8 cellular contexts compared by ENCODE assay signal in the genomic region with DNA sequence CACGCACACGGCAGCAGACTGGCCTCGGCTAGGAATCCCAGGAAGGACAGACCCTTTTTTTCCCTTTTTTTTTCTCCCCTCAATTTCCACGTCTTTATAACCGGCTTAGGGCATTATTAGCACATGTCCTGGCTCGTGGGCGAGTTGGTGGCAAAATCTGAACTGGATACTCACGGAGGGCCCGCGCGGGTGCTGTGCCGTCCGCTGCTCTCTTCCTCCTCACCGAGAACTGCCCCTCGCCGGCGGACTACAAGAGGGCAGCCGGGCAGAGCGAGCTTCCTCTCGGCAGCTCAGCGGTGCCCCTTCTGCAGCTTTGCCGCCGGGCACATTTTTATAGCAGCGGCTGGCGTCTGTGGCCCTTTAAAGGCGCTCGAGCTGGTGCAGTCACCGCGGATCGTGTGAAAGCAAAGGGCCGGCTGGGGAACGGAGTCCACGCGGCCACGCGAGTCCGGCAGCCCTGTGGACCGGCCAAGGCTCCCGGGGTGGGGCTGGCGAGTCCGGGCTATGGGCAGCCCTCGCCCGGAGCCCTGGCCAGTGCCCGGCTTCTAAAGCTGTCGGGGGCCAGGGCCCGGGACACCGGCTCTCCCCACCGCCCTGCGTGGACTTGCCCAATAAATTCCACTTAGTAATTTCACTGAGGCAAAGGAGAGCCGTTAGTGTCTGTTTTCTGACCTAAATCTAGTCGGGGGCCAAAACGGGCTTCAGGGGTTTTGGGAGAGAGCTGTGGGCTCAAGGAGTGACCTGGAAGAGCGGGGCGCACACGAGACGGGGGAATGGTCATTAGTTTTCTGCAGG. TPM values are rescaled to one million over a fixed set of nuclear protein-coding genes. Genes with fewer than 3 reads are reported as not detected.
A peak's percentile ranks its signal among the peaks of the same experiment; 100 is the strongest.
DNase-seq lines count a peak whose midpoint lies in the region; ATAC-seq and TF ChIP-seq lines count a peak whose summit lies in the region.

No MANE protein-coding gene starts in this region.

- no peak for TF ChIP-seq CTCF in CD4-positive, alpha-beta T cell (IDR thresholded peaks at IDR 0.05)
- TF ChIP-seq CTCF in glutamatergic neuron (IDR thresholded peaks at IDR 0.05; ENCODE audit: partially characterized antibody, unreplicated experiment) (no peak), neural progenitor cell (IDR thresholded peaks at IDR 0.05) (no peak)

- CTCF ChIA-PET in CD4-positive, alpha-beta T cell (lab: Charles Lee), result interaction anchor here (1.6 kb wide), 1 partner anchor 30 kb away, joined by 3 read pairs; a partner anchor contains a TSS

- no peak overlapping the region for H3K27ac Mint-ChIP-seq in CD4-positive, alpha-beta T cell
- H3K27ac Mint-ChIP-seq in activated naive CD8-positive, alpha-beta T cell treated with anti-CD3 and anti-CD28 coated beads for 36 hours, result no peak overlapping the region
- H3K27ac Mint-ChIP-seq in glutamatergic neuron (ENCODE audit: unreplicated experiment) (peak overlapping the region; percentile 90), neural progenitor cell (no peak overlapping the region)

- ATAC-seq in CD4-positive, alpha-beta T cell (ENCODE audit: poor library complexity), result peak; percentile 38
- ATAC-seq in GM19328 (IDR thresholded peaks at IDR 0.05; ENCODE audit: unreplicated experiment), result peak; percentile 60

- H2AFZ ChIP-seq in neural progenitor cell (replicated peaks), result peak overlapping the region; percentile 57

- POLR2A ChIA-PET in CD4-positive, alpha-beta T cell (lab: Charles Lee), result interaction anchor here (2.6 kb wide), 1 partner anchor 30 kb away, joined by 18 read pairs; a partner anchor contains a TSS

- H3K36me3 ChIP-seq in neural progenitor cell, result no peaks in the 10 kb centered on the region

- DNase-seq in CD4-positive, alpha-beta T cell, result peak in 1 of 10 experiments; percentile 34
- DNase-seq in HT-29 (ENCODE audit: low spot score) (peak; percentile 62), NOMO-1 treated with DMSO at 0.1 percent for 48 hours (lab: John Stamatoyannopoulos, UW; ENCODE audit: unreplicated experiment) (peak; percentile 39), glutamatergic neuron (peak; percentile 69), neural progenitor cell (ENCODE audit: low spot score) (peak; percentile 79), T-helper 9 cell (no peak)
- peak; percentile 11 for DNase-seq in activated naive CD8-positive, alpha-beta T cell treated with anti-CD3 and anti-CD28 coated beads for 36 hours

- no peaks in the 10 kb centered on the region for H3K9me3 Mint-ChIP-seq in CD4-positive, alpha-beta T cell
- no peaks in the 10 kb centered on the region for H3K9me3 Mint-ChIP-seq in activated naive CD8-positive, alpha-beta T cell treated with anti-CD3 and anti-CD28 coated beads for 36 hours
- peaks cover 6% of the 10 kb centered on the region for H3K9me3 Mint-ChIP-seq in glutamatergic neuron (ENCODE audit: unreplicated experiment)
- peaks cover 10% of the 10 kb centered on the region for H3K9me3 Mint-ChIP-seq in neural progenitor cell

- H3K79me2 ChIP-seq in neural progenitor cell (ENCODE audit: low read depth), result no peaks in the 10 kb centered on the region

- peak overlapping the region; percentile 88 for H3K4me3 Mint-ChIP-seq in CD4-positive, alpha-beta T cell
- peak overlapping the region; percentile 73 for H3K4me3 Mint-ChIP-seq in activated naive CD8-positive, alpha-beta T cell treated with anti-CD3 and anti-CD28 coated beads for 36 hours
- peak overlapping the region; percentile 87 for H3K4me3 Mint-ChIP-seq in glutamatergic neuron (ENCODE audit: unreplicated experiment)
- H3K4me3 Mint-ChIP-seq in neural progenitor cell, result peak overlapping the region; percentile 92

- no peak overlapping the region for H3K9ac ChIP-seq in neural progenitor cell

- H3K4me1 ChIP-seq in neural progenitor cell, result no peaks in the 10 kb centered on the region

- peak overlapping the region; percentile 85 for H3K4me2 ChIP-seq in neural progenitor cell

- H3K27me3 Mint-ChIP-seq in CD4-positive, alpha-beta T cell, result peaks cover 75% of the 10 kb centered on the region
- H3K27me3 Mint-ChIP-seq in activated naive CD8-positive, alpha-beta T cell treated with anti-CD3 and anti-CD28 coated beads for 36 hours, result peaks cover 66% of the 10 kb centered on the region
- H3K27me3 Mint-ChIP-seq in glutamatergic neuron (ENCODE audit: unreplicated experiment) (peaks cover 16% of the 10 kb centered on the region), neural progenitor cell (ENCODE audit: insufficient read depth, low read depth) (peaks cover 28% of the 10 kb centered on the region)

- no peaks in the 10 kb centered on the region for H3K9me3 ChIP-seq in CD4-positive, alpha-beta T cell (ENCODE audit: control insufficient read depth, low read length)
- H3K9me3 ChIP-seq in neural progenitor cell (ENCODE audit: low read depth), result no peaks in the 10 kb centered on the region

- no peaks in the 10 kb centered on the region for H3F3A ChIP-seq in neural progenitor cell (ENCODE audit: low read depth)

- H3K4me3 ChIP-seq in neural progenitor cell, result peak overlapping the region; percentile 60

- intact Hi-C loops in CD4-positive, alpha-beta T cell (cut with DNase I, micrococcal nuclease), result no loop called here

- H4K20me1 ChIP-seq in neural progenitor cell (ENCODE audit: low read depth), result peaks cover 6% of the 10 kb centered on the region

- H3K27me3 ChIP-seq in CD4-positive, alpha-beta T cell (ENCODE audit: control insufficient read depth, insufficient read depth, low read length), result peaks cover 68% of the 10 kb centered on the region
- H3K27me3 ChIP-seq in neural progenitor cell, result peaks cover 88% of the 10 kb centered on the region

- H3K4me1 Mint-ChIP-seq in CD4-positive, alpha-beta T cell (ENCODE audit: low read depth), result peaks cover 21% of the 10 kb centered on the region
- H3K4me1 Mint-ChIP-seq in activated naive CD8-positive, alpha-beta T cell treated with anti-CD3 and anti-CD28 coated beads for 36 hours, result peaks cover 15% of the 10 kb centered on the region
- H3K4me1 Mint-ChIP-seq in glutamatergic neuron (ENCODE audit: low read depth, unreplicated experiment) (peaks cover 11% of the 10 kb centered on the region), neural progenitor cell (peaks cover 16% of the 10 kb centered on the region)

- no peak overlapping the region for H3K27ac ChIP-seq in CD4-positive, alpha-beta T cell (ENCODE audit: low read depth, low read length)
- H3K27ac ChIP-seq in neural progenitor cell, result no peak overlapping the region

- H3K36me3 Mint-ChIP-seq in CD4-positive, alpha-beta T cell (ENCODE audit: low read depth), result no peaks in the 10 kb centered on the region
- H3K36me3 Mint-ChIP-seq in activated naive CD8-positive, alpha-beta T cell treated with anti-CD3 and anti-CD28 coated beads for 36 hours, result no peaks in the 10 kb centered on the region
- H3K36me3 Mint-ChIP-seq in glutamatergic neuron (ENCODE audit: unreplicated experiment) (peaks cover 5% of the 10 kb centered on the region), neural progenitor cell (no peaks in the 10 kb centered on the region)

RNA-seq across cellular contexts. Expression of a gene that starts 1.3 kb away (rescaled TPM):
- under 1 TPM in 1 of 2 experiments, not detected in 1; 0.52 TPM for total RNA-seq in CD4-positive, alpha-beta T cell
- total RNA-seq in HT-29 (2014; rRNA removed; shearing (Covaris generic)), result 1.3 and 3.2 TPM in 2 replicates
- not detected for total RNA-seq in activated naive CD8-positive, alpha-beta T cell treated with anti-CD3 and anti-CD28 coated beads for 36 hours
- total RNA-seq in glutamatergic neuron (ENCODE audit: unreplicated experiment), result 42.7 TPM
- total RNA-seq in neural progenitor cell (ENCODE audit: low replicate concordance), result 0.69 and 1.9 TPM in 2 replicates

RNA-seq across cellular contexts. Expression of a gene that starts 30.0 kb away (rescaled TPM):
- total RNA-seq in CD4-positive, alpha-beta T cell, result 1,000 to 10,000 TPM; 1,581 to 1,641 TPM
- total RNA-seq in HT-29 (2014; rRNA removed; shearing (Covaris generic)), result 865 and 880 TPM in 2 replicates
- total RNA-seq in activated naive CD8-positive, alpha-beta T cell treated with anti-CD3 and anti-CD28 coated beads for 36 hours, result 1,000 to 10,000 TPM; 1,252 to 1,255 TPM
- total RNA-seq in glutamatergic neuron (ENCODE audit: unreplicated experiment), result 502 TPM
- total RNA-seq in neural progenitor cell (ENCODE audit: low replicate concordance), result 973 and 1,345 TPM in 2 replicates

Comparison
In these comparisons a context has a peak if more than half of its experiments do, and no peak if none do; other contexts are left out.
1. RNA of a gene that starts 1.3 kb away (total RNA-seq): 42.7 TPM in glutamatergic neuron (single experiment); 1.3 to 3.2 TPM in HT-29, 0.69 to 1.9 TPM in neural progenitor cell, 0.52 TPM in CD4-positive, alpha-beta T cell and not detected in activated naive CD8-positive, alpha-beta T cell treated with anti-CD3 and anti-CD28 coated beads for 36 hours; every median in the first group is over 10 times any median in the second.
2. Peak in every context shown above with its lines, with median percentiles within 50 percentile points of each other: H3K4me3 Mint-ChIP-seq.